ENCODE assay signal across 29 cellular contexts in genomic region chr4:189071241-189071640, GRCh38.
"Had no signal": no experiment of that assay in that cellular context is flagged by ENCODE, and none has a peak within 500 bp of the region (broad histone marks: within the 10 kb centered on the region; RNA-seq: fewer than 3 reads in every experiment).

No MANE protein-coding gene starts in this region.

- H3K9me3 ChIP-seq: ascending aorta, colonic mucosa, esophagus squamous epithelium, gastroesophageal sphincter had no signal

- H3K4me1 ChIP-seq: ascending aorta, breast epithelium, colonic mucosa, esophagus squamous epithelium, gastroesophageal sphincter, heart right ventricle had no signal

- H3K4me2 ChIP-seq: hepatocyte had no signal

- ATAC-seq: activated naive CD4-positive, alpha-beta T cell treated with anti-CD3 and anti-CD28 coated beads, Interleukin-2, amount 50 U/mL, for 72 hours; activated T-cell treated with anti-CD3 and anti-CD28 coated beads, Interleukin-2, amount 50 U/mL, for 72 hours; gastroesophageal sphincter; heart right ventricle; WTC11 had no signal

- H3K27me3 ChIP-seq: ascending aorta, breast epithelium, cardiac muscle cell, colonic mucosa, esophagus squamous epithelium, gastroesophageal sphincter, hepatocyte had no signal

- DNase-seq: activated CD4-positive, alpha-beta memory T cell treated with anti-CD3 and anti-CD28 coated beads, Interleukin-2, amount 10 ng/mL, durations not matched to agents 7 days and 5 days; activated CD4-positive, alpha-beta T cell treated with anti-CD3 and anti-CD28 coated beads for 1 hour; activated CD4-positive, alpha-beta T cell treated with anti-CD3 and anti-CD28 coated beads for 4 hours; activated CD4-positive, alpha-beta T cell treated with anti-CD3 and anti-CD28 coated beads, Interleukin-2, amount 10 ng/mL, durations not matched to agents 7 days and 5 days; activated CD4-positive, alpha-beta T cell treated with anti-CD3 and anti-CD28 coated beads, Interleukin-2, amount 50 U/mL, for 4 hours; activated CD8-positive, alpha-beta memory T cell treated with anti-CD3 and anti-CD28 coated beads, Interleukin-2, amount 50 U/mL, for 48 hours; activated gamma-delta T cell; activated naive CD4-positive, alpha-beta T cell; activated naive CD4-positive, alpha-beta T cell treated with anti-CD3 and anti-CD28 coated beads, Interleukin-2, amount 10 ng/mL, durations not matched to agents 7 days and 5 days; activated naive CD8-positive, alpha-beta T cell treated with anti-CD3 and anti-CD28 coated beads, Interleukin-2, amount 10 ng/mL, durations not matched to agents 7 days and 5 days; activated T-cell treated with anti-CD3 and anti-CD28 coated beads for 4 hours; activated T-cell treated with anti-CD3 and anti-CD28 coated beads, Interleukin-2, amount 50 U/mL, for 24 hours; activated T-cell treated with anti-CD3 and anti-CD28 coated beads, Interleukin-2, amount 50 U/mL, for 72 hours; central memory CD4-positive, alpha-beta T cell; cerebellar nuclear complex; colonic mucosa; effector CD8-positive, alpha-beta T cell; esophagus squamous epithelium; foreskin melanocyte; heart right ventricle had no signal

- H2AFZ ChIP-seq: hepatocyte had no signal

- H3K4me3 ChIP-seq: ascending aorta, breast epithelium, cardiac muscle cell, colonic mucosa, esophagus squamous epithelium, gastroesophageal sphincter, heart right ventricle, hepatocyte had no signal

- H3K79me2 ChIP-seq: hepatocyte had no signal

- H3K27ac ChIP-seq: ascending aorta, breast epithelium, cardiac muscle cell, colonic mucosa, epithelial cell of prostate, esophagus squamous epithelium, gastroesophageal sphincter, heart right ventricle, hepatocyte, VCaP had no signal

- H3K36me3 ChIP-seq: ascending aorta, breast epithelium, cardiac muscle cell, colonic mucosa, esophagus squamous epithelium, gastroesophageal sphincter, heart right ventricle had no signal
